Comparison of ENCODE assay signal across 1 cellular context in the genomic region with DNA sequence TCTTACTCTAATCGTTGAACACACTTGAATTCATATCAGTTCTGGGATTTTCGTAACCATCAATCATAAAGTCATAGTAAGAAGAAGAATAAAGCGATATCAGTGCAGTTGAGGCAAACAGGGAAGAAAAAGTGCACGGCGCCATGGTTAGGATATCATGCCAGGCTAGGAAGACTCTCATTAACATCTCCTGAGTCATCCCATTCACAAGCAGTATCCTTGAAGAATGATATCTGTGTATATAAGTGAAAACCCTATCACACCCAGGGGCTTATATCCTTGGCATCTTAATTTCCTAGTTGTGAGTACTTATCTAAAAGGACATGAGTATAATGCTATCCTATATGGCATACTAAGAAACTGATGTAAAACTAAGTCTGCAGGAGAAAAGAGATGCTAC.
TF ChIP-seq lines count a peak whose summit lies in the region.

No MANE protein-coding gene starts in this region.

TF ChIP-seq in GM12878, 131 proteins besides CTCF, POLR2A, EP300 and RAD21:
- TF ChIP-seq ASH2L (IDR thresholded peaks at IDR 0.05; ENCODE audit: borderline replicate concordance, low read depth) (no peak), ZNF24 (IDR thresholded peaks at IDR 0.05) (no peak), ZNF207 (IDR thresholded peaks at IDR 0.05; ENCODE audit: borderline replicate concordance) (no peak), ETV6 (conservative IDR thresholded peaks at IDR 0.05 in 1 of 2, IDR thresholded peaks at IDR 0.05 in 1 of 2; ENCODE audit: borderline replicate concordance in 1 of 2, low read depth in 1 of 2) (no peak), GABPA (IDR thresholded peaks at IDR 0.05; ENCODE audit: low read depth) (no peak), NR2F1 (conservative IDR thresholded peaks at IDR 0.05) (no peak), FOXM1 (IDR thresholded peaks at IDR 0.05; ENCODE audit: low read depth, low read length) (no peak), EGR1 (IDR thresholded peaks at IDR 0.05; ENCODE audit: borderline replicate concordance in 1 of 2, low read depth in 2 of 2, low read length in 2 of 2) (no peak), MYB (IDR thresholded peaks at IDR 0.05; ENCODE audit: borderline replicate concordance, low read depth, low read length) (no peak), ZNF217 (IDR thresholded peaks at IDR 0.05) (no peak), PAX8 (IDR thresholded peaks at IDR 0.05) (no peak), BACH1 (IDR thresholded peaks at IDR 0.05; ENCODE audit: borderline replicate concordance) (no peak), KLF5 (IDR thresholded peaks at IDR 0.05; ENCODE audit: partially characterized antibody) (no peak), FOS (IDR thresholded peaks at IDR 0.05; ENCODE audit: borderline replicate concordance, extremely low read depth, insufficient read length) (no peak), SMC3 (IDR thresholded peaks at IDR 0.05; ENCODE audit: borderline replicate concordance, low read length) (no peak), PML (IDR thresholded peaks at IDR 0.05; ENCODE audit: low read length) (no peak), HDGF (IDR thresholded peaks at IDR 0.05) (no peak)
- TF ChIP-seq, protein P1, sequence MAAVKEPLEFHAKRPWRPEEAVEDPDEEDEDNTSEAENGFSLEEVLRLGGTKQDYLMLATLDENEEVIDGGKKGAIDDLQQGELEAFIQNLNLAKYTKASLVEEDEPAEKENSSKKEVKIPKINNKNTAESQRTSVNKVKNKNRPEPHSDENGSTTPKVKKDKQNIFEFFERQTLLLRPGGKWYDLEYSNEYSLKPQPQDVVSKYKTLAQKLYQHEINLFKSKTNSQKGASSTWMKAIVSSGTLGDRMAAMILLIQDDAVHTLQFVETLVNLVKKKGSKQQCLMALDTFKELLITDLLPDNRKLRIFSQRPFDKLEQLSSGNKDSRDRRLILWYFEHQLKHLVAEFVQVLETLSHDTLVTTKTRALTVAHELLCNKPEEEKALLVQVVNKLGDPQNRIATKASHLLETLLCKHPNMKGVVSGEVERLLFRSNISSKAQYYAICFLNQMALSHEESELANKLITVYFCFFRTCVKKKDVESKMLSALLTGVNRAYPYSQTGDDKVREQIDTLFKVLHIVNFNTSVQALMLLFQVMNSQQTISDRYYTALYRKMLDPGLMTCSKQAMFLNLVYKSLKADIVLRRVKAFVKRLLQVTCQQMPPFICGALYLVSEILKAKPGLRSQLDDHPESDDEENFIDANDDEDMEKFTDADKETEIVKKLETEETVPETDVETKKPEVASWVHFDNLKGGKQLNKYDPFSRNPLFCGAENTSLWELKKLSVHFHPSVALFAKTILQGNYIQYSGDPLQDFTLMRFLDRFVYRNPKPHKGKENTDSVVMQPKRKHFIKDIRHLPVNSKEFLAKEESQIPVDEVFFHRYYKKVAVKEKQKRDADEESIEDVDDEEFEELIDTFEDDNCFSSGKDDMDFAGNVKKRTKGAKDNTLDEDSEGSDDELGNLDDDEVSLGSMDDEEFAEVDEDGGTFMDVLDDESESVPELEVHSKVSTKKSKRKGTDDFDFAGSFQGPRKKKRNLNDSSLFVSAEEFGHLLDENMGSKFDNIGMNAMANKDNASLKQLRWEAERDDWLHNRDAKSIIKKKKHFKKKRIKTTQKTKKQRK (IDR thresholded peaks at IDR 0.05; ENCODE audit: low read depth, low read length), result no peak
- TF ChIP-seq, protein P2, sequence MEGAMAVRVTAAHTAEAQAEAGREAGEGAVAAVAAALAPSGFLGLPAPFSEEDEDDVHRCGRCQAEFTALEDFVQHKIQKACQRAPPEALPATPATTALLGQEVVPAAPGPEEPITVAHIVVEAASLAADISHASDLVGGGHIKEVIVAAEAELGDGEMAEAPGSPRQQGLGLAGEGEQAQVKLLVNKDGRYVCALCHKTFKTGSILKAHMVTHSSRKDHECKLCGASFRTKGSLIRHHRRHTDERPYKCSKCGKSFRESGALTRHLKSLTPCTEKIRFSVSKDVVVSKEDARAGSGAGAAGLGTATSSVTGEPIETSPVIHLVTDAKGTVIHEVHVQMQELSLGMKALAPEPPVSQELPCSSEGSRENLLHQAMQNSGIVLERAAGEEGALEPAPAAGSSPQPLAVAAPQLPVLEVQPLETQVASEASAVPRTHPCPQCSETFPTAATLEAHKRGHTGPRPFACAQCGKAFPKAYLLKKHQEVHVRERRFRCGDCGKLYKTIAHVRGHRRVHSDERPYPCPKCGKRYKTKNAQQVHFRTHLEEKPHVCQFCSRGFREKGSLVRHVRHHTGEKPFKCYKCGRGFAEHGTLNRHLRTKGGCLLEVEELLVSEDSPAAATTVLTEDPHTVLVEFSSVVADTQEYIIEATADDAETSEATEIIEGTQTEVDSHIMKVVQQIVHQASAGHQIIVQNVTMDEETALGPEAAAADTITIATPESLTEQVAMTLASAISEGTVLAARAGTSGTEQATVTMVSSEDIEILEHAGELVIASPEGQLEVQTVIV (IDR thresholded peaks at IDR 0.05; ENCODE audit: borderline replicate concordance, partially characterized antibody), result no peak
